Comparison of ENCODE assay signal across 12 cellular contexts in genomic region chr18:69845588-69846506, GRCh38.
DNase-seq lines count a peak whose midpoint lies in the region; ATAC-seq, FAIRE-seq and TF ChIP-seq lines count a peak whose summit lies in the region.
"Had no signal": no experiment of that assay in that cellular context is flagged by ENCODE, and none has a peak within 500 bp of the region (broad histone marks: within the 10 kb centered on the region; RNA-seq: fewer than 3 reads in every experiment).

No MANE protein-coding gene starts in this region.

- DNase-seq in AG08396 (ENCODE audit: low spot score) (peak; percentile 10), HEK293T (ENCODE audit: extremely low spot score) (peak; percentile 6), NCI-H510A (lab: John Stamatoyannopoulos, UW) (peak; percentile 20), fibroblast of the aortic adventitia (ENCODE audit: low read depth) (peak; percentile 66), germinal center (ENCODE audit: low spot score) (no peak), GM19240 (ENCODE audit: insufficient read length, low spot score) (no peak), GM12891 (ENCODE audit: insufficient read length, low spot score) (no peak)
- DNase-seq: activated naive CD4-positive, alpha-beta T cell; stomach had no signal

- no peak for FAIRE-seq in GM12891 (lab: Jason Lieb, UNC)
- FAIRE-seq: endothelial cell of umbilical vein had no signal

- POLR2A ChIA-PET in HEK293T (lab: Yijun Ruan, JAX), result no interaction called here

- no peak for ATAC-seq in HG03460 (IDR thresholded peaks at IDR 0.05; ENCODE audit: unreplicated experiment)

- H3K4me3 ChIP-seq in fibroblast of the aortic adventitia (ENCODE audit: low read depth, low read length), result no peak overlapping the region
- H3K4me3 ChIP-seq: lung, stomach had no signal

- CTCF ChIA-PET in HEK293T (lab: Yijun Ruan, JAX), result interaction anchor here (0.6 kb wide), 1 partner anchor 363 kb away, joined by 4 read pairs; no protein-coding TSS in a partner anchor

- no peak for TF ChIP-seq CTCF in fibroblast of the aortic adventitia (IDR thresholded peaks at IDR 0.05; ENCODE audit: insufficient read depth, low read length)

- TF ChIP-seq POLR2A in GM12891 (IDR thresholded peaks at IDR 0.05; ENCODE audit: low read depth, low read length), result no peak

TF ChIP-seq in HEK293T, 16 proteins besides CTCF, POLR2A, EP300 and RAD21:
- TF ChIP-seq, protein P1, sequence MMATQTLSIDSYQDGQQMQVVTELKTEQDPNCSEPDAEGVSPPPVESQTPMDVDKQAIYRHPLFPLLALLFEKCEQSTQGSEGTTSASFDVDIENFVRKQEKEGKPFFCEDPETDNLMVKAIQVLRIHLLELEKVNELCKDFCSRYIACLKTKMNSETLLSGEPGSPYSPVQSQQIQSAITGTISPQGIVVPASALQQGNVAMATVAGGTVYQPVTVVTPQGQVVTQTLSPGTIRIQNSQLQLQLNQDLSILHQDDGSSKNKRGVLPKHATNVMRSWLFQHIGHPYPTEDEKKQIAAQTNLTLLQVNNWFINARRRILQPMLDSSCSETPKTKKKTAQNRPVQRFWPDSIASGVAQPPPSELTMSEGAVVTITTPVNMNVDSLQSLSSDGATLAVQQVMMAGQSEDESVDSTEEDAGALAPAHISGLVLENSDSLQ (IDR thresholded peaks at IDR 0.05), result 0 out of 2 replicates have a peak, but pooled peaks have one; percentile 2
- TF ChIP-seq FOXM1 (IDR thresholded peaks at IDR 0.05; ENCODE audit: borderline replicate concordance), result no peak

TF ChIP-seq in GM12891, 5 proteins besides CTCF, POLR2A, EP300 and RAD21:
- TF ChIP-seq SPI1 (IDR thresholded peaks at IDR 0.05; ENCODE audit: low read depth, low read length) (no peak), POLR2AphosphoS5 (IDR thresholded peaks at IDR 0.05; ENCODE audit: low read depth, low read length) (no peak), PAX5 (IDR thresholded peaks at IDR 0.05; ENCODE audit: insufficient read depth, low read length, severe bottlenecking) (no peak), POU2F2 (IDR thresholded peaks at IDR 0.05; ENCODE audit: low read depth, low read length) (no peak), TAF1 (IDR thresholded peaks at IDR 0.05; ENCODE audit: low read depth, low read length) (no peak)

Comparison
In these comparisons a context has a peak if more than half of its experiments do, and no peak if none do; other contexts are left out.
1. DNase-seq: peak in AG08396 (single experiment), HEK293T (single experiment), NCI-H510A (single experiment) and fibroblast of the aortic adventitia (single experiment); none in germinal center (single experiment), GM19240 (single experiment) and GM12891 (single experiment).